ENCODE assay signal across 8 cellular contexts in genomic region chr20:433300-433975, GRCh38. TPM values are rescaled to one million over a fixed set of nuclear protein-coding genes. Genes with fewer than 3 reads are reported as not detected.
A peak's percentile ranks its signal among the peaks of the same experiment; 100 is the strongest.
DNase-seq lines count a peak whose midpoint lies in the region; ATAC-seq and TF ChIP-seq lines count a peak whose summit lies in the region.

No MANE protein-coding gene starts in this region.

- H3K27me3 ChIP-seq in CD8-positive, alpha-beta T cell (ENCODE audit: insufficient read depth, low read length), result no peaks in the 10 kb centered on the region
- no peaks in the 10 kb centered on the region for H3K27me3 ChIP-seq in neural progenitor cell

- peak; percentile 82 for ATAC-seq in CD8-positive, alpha-beta T cell
- peak; percentile 78 for ATAC-seq in GM21381 (IDR thresholded peaks at IDR 0.05; ENCODE audit: unreplicated experiment)

- intact Hi-C loops in CD8-positive, alpha-beta T cell (cut with DNase I, micrococcal nuclease), result loop anchor here in 1 of 2 experiments (2.0 kb wide), 1 partner anchor 25 kb away; the partner anchor contains the start of gene RBCK1

- H3K36me3 Mint-ChIP-seq in CD8-positive, alpha-beta T cell, result peaks cover 54% of the 10 kb centered on the region
- H3K36me3 Mint-ChIP-seq in neural progenitor cell, result peaks cover 24% of the 10 kb centered on the region

- peaks cover 5% of the 10 kb centered on the region for H3F3A ChIP-seq in neural progenitor cell (ENCODE audit: low read depth)

- H3K9me3 Mint-ChIP-seq in CD8-positive, alpha-beta T cell, result no peaks in the 10 kb centered on the region
- no peaks in the 10 kb centered on the region for H3K9me3 Mint-ChIP-seq in neural progenitor cell

- no peaks in the 10 kb centered on the region for H3K27me3 Mint-ChIP-seq in CD8-positive, alpha-beta T cell (ENCODE audit: low read depth)
- H3K27me3 Mint-ChIP-seq in neural progenitor cell (ENCODE audit: insufficient read depth, low read depth), result peaks cover 7% of the 10 kb centered on the region

- no peaks in the 10 kb centered on the region for H3K9me3 ChIP-seq in CD8-positive, alpha-beta T cell (ENCODE audit: low read length)
- H3K9me3 ChIP-seq in neural progenitor cell (ENCODE audit: low read depth), result no peaks in the 10 kb centered on the region

- peaks cover 42% of the 10 kb centered on the region for H3K4me1 Mint-ChIP-seq in CD8-positive, alpha-beta T cell (ENCODE audit: low read depth)
- peaks cover 12% of the 10 kb centered on the region for H3K4me1 Mint-ChIP-seq in neural progenitor cell

- peak overlapping the region; percentile 89 for H3K27ac Mint-ChIP-seq in CD8-positive, alpha-beta T cell
- peak overlapping the region; percentile 82 for H3K27ac Mint-ChIP-seq in neural progenitor cell

- H3K9ac ChIP-seq in neural progenitor cell, result no peak overlapping the region

- H2AFZ ChIP-seq in neural progenitor cell (replicated peaks), result no peak overlapping the region

- TF ChIP-seq CTCF in CD8-positive, alpha-beta T cell (IDR thresholded peaks at IDR 0.05), result no peak
- no peak for TF ChIP-seq CTCF in neural progenitor cell (IDR thresholded peaks at IDR 0.05)

- H3K4me3 Mint-ChIP-seq in CD8-positive, alpha-beta T cell, result peak overlapping the region; percentile 36
- H3K4me3 Mint-ChIP-seq in neural progenitor cell, result no peak overlapping the region

- peaks cover 33% of the 10 kb centered on the region for H3K4me1 ChIP-seq in CD8-positive, alpha-beta T cell (ENCODE audit: insufficient read depth, low read length)
- no peaks in the 10 kb centered on the region for H3K4me1 ChIP-seq in neural progenitor cell

- H3K27ac ChIP-seq in CD8-positive, alpha-beta T cell (ENCODE audit: low read depth, low read length), result peak overlapping the region; percentile 34
- H3K27ac ChIP-seq in neural progenitor cell, result no peak overlapping the region

- H4K20me1 ChIP-seq in neural progenitor cell (ENCODE audit: low read depth), result peaks cover 5% of the 10 kb centered on the region

- H3K36me3 ChIP-seq in CD8-positive, alpha-beta T cell (ENCODE audit: insufficient read depth, low read length), result peaks cover 17% of the 10 kb centered on the region
- H3K36me3 ChIP-seq in neural progenitor cell, result no peaks in the 10 kb centered on the region

- no peak overlapping the region for H3K4me2 ChIP-seq in neural progenitor cell

- POLR2A ChIA-PET in CD8-positive, alpha-beta T cell (lab: Charles Lee), result interaction anchor here (1.2 kb wide), 1 partner anchor 26 kb away, joined by 3 read pairs; no protein-coding TSS in a partner anchor

- H3K4me3 ChIP-seq in CD8-positive, alpha-beta T cell (ENCODE audit: low read depth, low read length), result peak overlapping the region; percentile 29
- H3K4me3 ChIP-seq in neural progenitor cell, result no peak overlapping the region

- peak in 5 of 7 experiments; percentile 43 to 70 (median 60) for DNase-seq in CD8-positive, alpha-beta T cell
- DNase-seq in HT-29 (ENCODE audit: low spot score) (peak; percentile 23), neural progenitor cell (ENCODE audit: low spot score) (no peak), cerebellar cortex (ENCODE audit: low spot score) (no peak), C1 segment of cervical spinal cord (lab: John Stamatoyannopoulos, UW) (no peak), DMS 273 treated with DMSO at 0.1 percent for 48 hours (lab: John Stamatoyannopoulos, UW) (no peak)
- DNase-seq in activated T-cell treated with anti-CD3 and anti-CD28 coated beads, Interleukin-2, amount 50 U/mL, for 48 hours, result peak; percentile 79 to 84

- CTCF ChIA-PET in CD8-positive, alpha-beta T cell (lab: Charles Lee), result interaction anchor here (1.1 to 1.5 kb wide), 2 partner anchors 33 to 45 kb away, joined by 3 read pairs; no protein-coding TSS in a partner anchor

- no peaks in the 10 kb centered on the region for H3K79me2 ChIP-seq in neural progenitor cell (ENCODE audit: low read depth)

RNA-seq across cellular contexts. Expression of gene RBCK1, which starts 25.3 kb away (rescaled TPM):
- 10 to 100 TPM; 46.2 to 51.7 TPM for total RNA-seq in CD8-positive, alpha-beta T cell
- total RNA-seq in HT-29 (2014; rRNA removed; shearing (Covaris generic)), result 208 and 221 TPM in 2 replicates
- 24.3 and 60.7 TPM in 2 replicates for total RNA-seq in neural progenitor cell (ENCODE audit: low replicate concordance)

RNA-seq across cellular contexts. Expression of gene TBC1D20, which starts 28.9 kb away (rescaled TPM):
- total RNA-seq in CD8-positive, alpha-beta T cell, result 10 to 100 TPM; 18.5 to 20.3 TPM
- total RNA-seq in HT-29 (2014; rRNA removed; shearing (Covaris generic)), result 16.7 and 19.5 TPM in 2 replicates
- total RNA-seq in neural progenitor cell (ENCODE audit: low replicate concordance), result 23.2 and 24.4 TPM in 2 replicates

RNA-seq across cellular contexts. Expression of gene TRIB3, which starts 52.9 kb away (rescaled TPM):
- 1 to 10 TPM; 2.5 to 2.7 TPM for total RNA-seq in CD8-positive, alpha-beta T cell
- total RNA-seq in HT-29 (2014; rRNA removed; shearing (Covaris generic)), result 137 TPM in 2 replicates
- total RNA-seq in neural progenitor cell (ENCODE audit: low replicate concordance), result 0.43 and 3.7 TPM in 2 replicates

Comparison
In these comparisons a context has a peak if more than half of its experiments do, and no peak if none do; other contexts are left out.
1. DNase-seq: peak in CD8-positive, alpha-beta T cell (5 of 7), HT-29 (single experiment) and activated T-cell treated with anti-CD3 and anti-CD28 coated beads, Interleukin-2, amount 50 U/mL, for 48 hours (2 of 2); none in neural progenitor cell (single experiment), cerebellar cortex (single experiment), C1 segment of cervical spinal cord (0 of 14) and DMS 273 treated with DMSO at 0.1 percent for 48 hours (single experiment).
2. RNA of gene TRIB3, which starts 52.9 kb away (total RNA-seq): 137 TPM in HT-29; 2.5 to 2.7 TPM in CD8-positive, alpha-beta T cell and 0.43 to 3.7 TPM in neural progenitor cell; every median in the first group is over 10 times any median in the second.